18 cellular contexts compared by ENCODE assay signal in genomic region chr13:37192986-37193385, GRCh38.
DNase-seq lines count a peak whose midpoint lies in the region; ATAC-seq, FAIRE-seq and TF ChIP-seq lines count a peak whose summit lies in the region.
"Had no signal": no experiment of that assay in that cellular context is flagged by ENCODE, and none has a peak within 500 bp of the region (broad histone marks: within the 10 kb centered on the region; RNA-seq: fewer than 3 reads in every experiment).

No MANE protein-coding gene starts in this region.

- in situ Hi-C loops in GM23248 (cut with MboI), result no loop called here

- FAIRE-seq in bronchial epithelial cell (lab: Jason Lieb, UNC), result no peak
- FAIRE-seq: GM18507 had no signal

- H3K36me3 Mint-ChIP-seq in osteocyte (ENCODE audit: unreplicated experiment), result peaks cover 4% of the 10 kb centered on the region
- H3K36me3 Mint-ChIP-seq: CD14-positive monocyte had no signal

- DNase-seq in GM23248 (peak; percentile 54), bronchial epithelial cell (ENCODE audit: low read depth) (peak; percentile 44), fibroblast of pulmonary artery (ENCODE audit: low read depth) (peak; percentile 18), osteocyte (ENCODE audit: extremely low spot score, unreplicated experiment) (no peak)
- no peak for DNase-seq in stimulated activated naive CD8-positive, alpha-beta T cell treated with anti-CD3 and anti-CD28 coated beads, Interleukin-15, amount 100 ng/mL, for 72 hours
- DNase-seq: COR-L47, DMS153, KG1, NCI-H1048, NCI-H345, NCI-H69, PC-3 had no signal

- H3K27me3 Mint-ChIP-seq in osteocyte (ENCODE audit: unreplicated experiment), result no peaks in the 10 kb centered on the region
- H3K27me3 Mint-ChIP-seq in stimulated activated naive CD8-positive, alpha-beta T cell treated with anti-CD3 and anti-CD28 coated beads, Interleukin-15, amount 100 ng/mL, for 72 hours, result no peaks in the 10 kb centered on the region

- H3F3A ChIP-seq in GM23248 (ENCODE audit: insufficient read depth), result peaks cover 41% of the 10 kb centered on the region

- H3K9me3 ChIP-seq in GM23248 (ENCODE audit: low read depth), result no peaks in the 10 kb centered on the region
- H3K9me3 ChIP-seq: HAP-1 had no signal

- no peak overlapping the region for H3K9ac ChIP-seq in GM23248

- peak overlapping the region; percentile 36 for H3K4me2 ChIP-seq in GM23248 (ENCODE audit: unreplicated experiment)

- H3K4me1 ChIP-seq in GM23248 (ENCODE audit: insufficient read depth), result peaks cover 29% of the 10 kb centered on the region
- H3K4me1 ChIP-seq: HAP-1 had no signal

- peak overlapping the region; percentile 29 for H3K27ac ChIP-seq in GM23248
- H3K27ac ChIP-seq: HL-60 had no signal

- no peak overlapping the region for H3K4me3 Mint-ChIP-seq in osteocyte (ENCODE audit: unreplicated experiment)
- H3K4me3 Mint-ChIP-seq in stimulated activated naive CD8-positive, alpha-beta T cell treated with anti-CD3 and anti-CD28 coated beads, Interleukin-15, amount 100 ng/mL, for 72 hours, result no peak overlapping the region
- H3K4me3 Mint-ChIP-seq: CD14-positive monocyte had no signal

- H3K4me1 Mint-ChIP-seq in osteocyte (ENCODE audit: unreplicated experiment), result peaks cover 46% of the 10 kb centered on the region
- H3K4me1 Mint-ChIP-seq in stimulated activated naive CD8-positive, alpha-beta T cell treated with anti-CD3 and anti-CD28 coated beads, Interleukin-15, amount 100 ng/mL, for 72 hours, result no peaks in the 10 kb centered on the region
- H3K4me1 Mint-ChIP-seq: CD14-positive monocyte had no signal

- no peaks in the 10 kb centered on the region for H4K20me1 ChIP-seq in GM23248 (ENCODE audit: insufficient read depth)

- ATAC-seq in GM19397 (IDR thresholded peaks at IDR 0.05; ENCODE audit: unreplicated experiment), result no peak
- ATAC-seq in stimulated activated naive CD8-positive, alpha-beta T cell treated with anti-CD3 and anti-CD28 coated beads, Interleukin-15, amount 100 ng/mL, for 72 hours, result no peak
- no peak for ATAC-seq in GM21367 (IDR thresholded peaks at IDR 0.05; ENCODE audit: unreplicated experiment)
- ATAC-seq: PC-3 had no signal

- no peak overlapping the region for H3K4me3 ChIP-seq in GM23248
- no peak overlapping the region for H3K4me3 ChIP-seq in bronchial epithelial cell (ENCODE audit: low read depth, low read length)
- no peak overlapping the region for H3K4me3 ChIP-seq in fibroblast of pulmonary artery (replicated peaks; ENCODE audit: low read depth, low read length)
- H3K4me3 ChIP-seq: HAP-1 had no signal

- peak overlapping the region; percentile 92 for H3K27ac Mint-ChIP-seq in osteocyte (ENCODE audit: unreplicated experiment)
- no peak overlapping the region for H3K27ac Mint-ChIP-seq in stimulated activated naive CD8-positive, alpha-beta T cell treated with anti-CD3 and anti-CD28 coated beads, Interleukin-15, amount 100 ng/mL, for 72 hours
- H3K27ac Mint-ChIP-seq: CD14-positive monocyte had no signal

- H3K27me3 ChIP-seq in GM23248 (replicated peaks; ENCODE audit: insufficient read depth) (no peaks in the 10 kb centered on the region), bronchial epithelial cell (ENCODE audit: control insufficient read depth, insufficient read depth, low read length) (no peaks in the 10 kb centered on the region)

- H2AFZ ChIP-seq in GM23248, result peak overlapping the region; percentile 57

- TF ChIP-seq CTCF in bronchial epithelial cell (IDR thresholded peaks at IDR 0.05; ENCODE audit: insufficient read depth, low read length, severe bottlenecking), result no peak
- no peak for TF ChIP-seq CTCF in fibroblast of pulmonary artery (IDR thresholded peaks at IDR 0.05; ENCODE audit: low read length, missing control alignments)
- TF ChIP-seq CTCF in osteocyte (IDR thresholded peaks at IDR 0.05), result no peak

- H3K79me2 ChIP-seq in GM23248 (ENCODE audit: insufficient read depth), result no peaks in the 10 kb centered on the region

- H3K9me3 Mint-ChIP-seq in osteocyte (ENCODE audit: unreplicated experiment), result peaks cover 8% of the 10 kb centered on the region
- peaks cover 7 to 9% of the 10 kb centered on the region in 2 donors for H3K9me3 Mint-ChIP-seq in stimulated activated naive CD8-positive, alpha-beta T cell treated with anti-CD3 and anti-CD28 coated beads, Interleukin-15, amount 100 ng/mL, for 72 hours

- H3K9me2 ChIP-seq in GM23248 (ENCODE audit: insufficient read depth), result no peaks in the 10 kb centered on the region

- WGBS in GM23248 (ENCODE audit: low coverage in 1 of 2, low lambda C conversion rate in 2 of 2, missing lambda C conversion rate in 2 of 2), 2 experiments, result 18 to 34% methylated on average over 2 of the region's 2 CpGs

- H3K36me3 ChIP-seq in GM23248 (ENCODE audit: low read depth) (no peaks in the 10 kb centered on the region), bronchial epithelial cell (ENCODE audit: control insufficient read depth, insufficient read depth, low read length) (no peaks in the 10 kb centered on the region)
- H3K36me3 ChIP-seq: HAP-1 had no signal

Comparison
In these comparisons a context has a peak if more than half of its experiments do, and no peak if none do; other contexts are left out.
1. DNase-seq: peak in GM23248 (single experiment), bronchial epithelial cell (single experiment) and fibroblast of pulmonary artery (single experiment); none in osteocyte (single experiment) and stimulated activated naive CD8-positive, alpha-beta T cell treated with anti-CD3 and anti-CD28 coated beads, Interleukin-15, amount 100 ng/mL, for 72 hours (0 of 2).